ENCODE assay signal across 9 cellular contexts in genomic region chr2:236177967-236178909, GRCh38. TPM values are rescaled to one million over a fixed set of nuclear protein-coding genes. Genes with fewer than 3 reads are reported as not detected.
DNase-seq lines count a peak whose midpoint lies in the region; ATAC-seq and TF ChIP-seq lines count a peak whose summit lies in the region.
"Had no signal": no experiment of that assay in that cellular context is flagged by ENCODE, and none has a peak within 500 bp of the region (broad histone marks: within the 10 kb centered on the region; RNA-seq: fewer than 3 reads in every experiment).

No MANE protein-coding gene starts in this region.

- TF ChIP-seq POLR2A in tibial nerve (IDR thresholded peaks at IDR 0.05), result no peak

- peak; percentile 61 to 72 (median 66) for TF ChIP-seq CTCF in tibial nerve (IDR thresholded peaks at IDR 0.05)

- no peaks in the 10 kb centered on the region for H3K9me3 ChIP-seq in HUES6 (ENCODE audit: control insufficient read depth, insufficient read depth, low read depth, low read length)
- H3K9me3 ChIP-seq in tibial nerve, result no peaks in the 10 kb centered on the region

- H3K36me3 ChIP-seq in HUES6 (ENCODE audit: control insufficient read depth, insufficient read depth, low read length) (no peaks in the 10 kb centered on the region), tibial nerve (no peaks in the 10 kb centered on the region)

- no peak overlapping the region for H3K27ac Mint-ChIP-seq in T-helper 2 cell treated with Interferon-gamma antibody and Interleukin-4, amounts not matched to agents 5 μg/mL and 100 μg/mL, for 36 hours
- H3K27ac Mint-ChIP-seq: T-helper 1 cell treated with Interleukin-12 subunit alpha and Interleukin-12 subunit beta and Interleukin-4 antibody, amounts not matched to agents 30 μg/mL and 1 μg/mL, for 36 hours had no signal

- TF ChIP-seq EP300 in tibial nerve (IDR thresholded peaks at IDR 0.05), result no peak

- DNase-seq in DMS 273 treated with DMSO at 0.1 percent for 48 hours (lab: John Stamatoyannopoulos, UW) (peak; percentile 39), epithelial cell of prostate (ENCODE audit: low read depth, low spot score) (no peak), midbrain (lab: John Stamatoyannopoulos, UW) (peak; percentile 56), tibial nerve (ENCODE audit: low spot score in 2 of 2) (peak in 1 of 2 donors; percentile 45)
- DNase-seq in T-helper 2 cell treated with Interferon-gamma antibody and Interleukin-4, amounts not matched to agents 5 μg/mL and 100 μg/mL, for 36 hours (ENCODE audit: low spot score), result peak; percentile 14
- DNase-seq in stimulated activated naive CD4-positive, alpha-beta T cell treated with Interleukin-2 at 50 U/mL for 16 hours (lab: John Stamatoyannopoulos, UW), result no peak

- peaks cover 45% of the 10 kb centered on the region for H3K4me1 ChIP-seq in HUES6 (ENCODE audit: control insufficient read depth, insufficient read depth, low read length)
- peaks cover 0 to 39% (median 10%) of the 10 kb centered on the region in 4 donors for H3K4me1 ChIP-seq in tibial nerve

- no peaks in the 10 kb centered on the region for H3K4me1 Mint-ChIP-seq in T-helper 2 cell treated with Interferon-gamma antibody and Interleukin-4, amounts not matched to agents 5 μg/mL and 100 μg/mL, for 36 hours (ENCODE audit: low read depth)

- 3 to 5% methylated on average over 69 of the region's 69 CpGs for WGBS in tibial nerve, 2 donors

- H3K4me3 ChIP-seq in HUES6 (ENCODE audit: low read depth, low read length), result peak overlapping the region; percentile 61
- peak overlapping the region in 2 of 4 donors; percentile 17 to 38 for H3K4me3 ChIP-seq in tibial nerve

- H3K9ac ChIP-seq in HUES6 (ENCODE audit: low read length), result peak overlapping the region; percentile 27

- H3K27me3 Mint-ChIP-seq in T-helper 2 cell treated with Interferon-gamma antibody and Interleukin-4, amounts not matched to agents 5 μg/mL and 100 μg/mL, for 36 hours (ENCODE audit: low read depth), result peaks cover 66% of the 10 kb centered on the region

- H3K36me3 Mint-ChIP-seq in T-helper 2 cell treated with Interferon-gamma antibody and Interleukin-4, amounts not matched to agents 5 μg/mL and 100 μg/mL, for 36 hours (ENCODE audit: low read depth), result no peaks in the 10 kb centered on the region

- no peak for ATAC-seq in GM18873 (IDR thresholded peaks at IDR 0.05; ENCODE audit: low FRiP score, unreplicated experiment)

- H3K27ac ChIP-seq in HUES6 (ENCODE audit: low read depth, low read length) (peak overlapping the region; percentile 63; the same call in 1 of the 2 replicates), epithelial cell of prostate (peak overlapping the region; percentile 67), tibial nerve (no peak overlapping the region)

- H3K27me3 ChIP-seq in HUES6 (ENCODE audit: control insufficient read depth, insufficient read depth, low read length) (peaks cover 62% of the 10 kb centered on the region), tibial nerve (peaks cover 0 to 95% of the 10 kb centered on the region in 2 donors)

- peak overlapping the region; percentile 38 for H3K4me3 Mint-ChIP-seq in T-helper 2 cell treated with Interferon-gamma antibody and Interleukin-4, amounts not matched to agents 5 μg/mL and 100 μg/mL, for 36 hours
- H3K4me3 Mint-ChIP-seq: T-helper 1 cell treated with Interleukin-12 subunit alpha and Interleukin-12 subunit beta and Interleukin-4 antibody, amounts not matched to agents 30 μg/mL and 1 μg/mL, for 36 hours had no signal

- no peaks in the 10 kb centered on the region for H3K9me3 Mint-ChIP-seq in T-helper 2 cell treated with Interferon-gamma antibody and Interleukin-4, amounts not matched to agents 5 μg/mL and 100 μg/mL, for 36 hours
- H3K9me3 Mint-ChIP-seq: T-helper 1 cell treated with Interleukin-12 subunit alpha and Interleukin-12 subunit beta and Interleukin-4 antibody, amounts not matched to agents 30 μg/mL and 1 μg/mL, for 36 hours had no signal

RNA-seq across cellular contexts. Expression of gene GBX2, which starts 10.1 kb away (rescaled TPM):
- total RNA-seq in tibial nerve, result not detected

Comparison
In these comparisons a context has a peak if more than half of its experiments do, and no peak if none do; other contexts are left out.
1. DNase-seq: peak in DMS 273 treated with DMSO at 0.1 percent for 48 hours (single experiment), T-helper 2 cell treated with Interferon-gamma antibody and Interleukin-4, amounts not matched to agents 5 μg/mL and 100 μg/mL, for 36 hours (single experiment) and midbrain (single experiment); none in epithelial cell of prostate (single experiment) and stimulated activated naive CD4-positive, alpha-beta T cell treated with Interleukin-2 at 50 U/mL for 16 hours (single experiment).
2. H3K27ac ChIP-seq: peak in HUES6 (single experiment) and epithelial cell of prostate (single experiment); none in tibial nerve (0 of 4).